Comparison of ENCODE assay signal across 33 cellular contexts in the genomic region with DNA sequence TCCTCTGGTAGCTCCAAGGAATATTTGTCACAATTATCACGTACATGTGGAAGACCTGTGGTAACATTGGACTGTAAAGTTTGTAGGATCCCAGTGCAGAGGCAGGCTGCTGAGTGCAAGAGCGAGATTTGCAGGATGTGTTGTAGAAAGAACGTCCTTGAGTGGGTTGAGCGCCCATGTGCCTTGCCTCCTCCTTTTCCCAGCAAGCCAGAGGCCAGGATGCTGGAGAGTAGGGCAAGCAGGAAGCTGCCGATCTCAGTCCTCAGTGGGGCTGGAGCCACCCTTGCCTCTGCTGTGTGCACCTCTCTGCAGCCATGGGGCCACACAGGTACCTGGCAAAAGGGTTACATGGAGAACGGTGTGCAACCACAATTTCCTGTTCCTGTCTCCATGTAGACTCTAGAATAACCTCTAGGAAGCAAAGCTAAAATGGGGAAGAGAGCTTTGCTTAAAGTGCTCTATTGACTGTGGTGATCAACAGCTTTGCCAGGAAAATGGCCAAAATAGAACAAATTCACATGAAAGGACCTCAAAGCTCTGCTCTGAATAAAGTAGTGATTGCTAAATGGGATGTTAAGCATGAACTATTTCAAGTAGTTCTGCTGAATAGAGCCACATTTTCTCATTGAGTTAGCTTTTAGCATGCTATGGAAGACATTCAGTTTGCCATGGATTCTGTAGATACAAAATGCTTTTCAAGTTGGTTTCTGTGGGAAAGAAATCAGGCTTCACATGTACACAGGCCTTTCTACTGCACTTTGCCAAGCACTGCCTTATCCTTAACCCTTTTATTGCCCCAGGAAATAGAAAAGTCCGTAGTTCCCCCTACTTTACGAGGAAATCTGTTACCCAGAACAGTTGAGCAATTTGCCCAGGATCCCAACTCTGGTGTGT. TPM values are rescaled to one million over a fixed set of nuclear protein-coding genes. Genes with fewer than 3 reads are reported as not detected.
A peak's percentile ranks its signal among the peaks of the same experiment; 100 is the strongest.
DNase-seq lines count a peak whose midpoint lies in the region; ATAC-seq and TF ChIP-seq lines count a peak whose summit lies in the region.
"Had no signal": no experiment of that assay in that cellular context is flagged by ENCODE, and none has a peak within 500 bp of the region (broad histone marks: within the 10 kb centered on the region; RNA-seq: fewer than 3 reads in every experiment).

No MANE protein-coding gene starts in this region.

- no peaks in the 10 kb centered on the region for H3K27me3 Mint-ChIP-seq in stimulated activated naive CD8-positive, alpha-beta T cell treated with anti-CD3 and anti-CD28 coated beads, Interleukin-15, amount 100 ng/mL, for 72 hours
- H3K27me3 Mint-ChIP-seq: activated B cell treated with CpG ODN at 0.5 μM for 24 hours; activated naive CD4-positive, alpha-beta T cell treated with anti-CD3 and anti-CD28 coated beads, Interleukin-2, amount 50 U/mL, for 24 hours; activated T-helper 17 cell treated with anti-CD3 and anti-CD28 coated beads, Interleukin-2, amount 50 U/mL, for 72 hours; CD4-positive, CD25-positive, alpha-beta regulatory T cell; effector memory CD8-positive, alpha-beta T cell; progenitor cell of endocrine pancreas had no signal

- H3K27ac Mint-ChIP-seq in stimulated activated naive CD8-positive, alpha-beta T cell treated with anti-CD3 and anti-CD28 coated beads, Interleukin-15, amount 100 ng/mL, for 72 hours, result no peak overlapping the region
- H3K27ac Mint-ChIP-seq: activated B cell treated with CpG ODN at 0.5 μM for 24 hours; activated naive CD4-positive, alpha-beta T cell treated with anti-CD3 and anti-CD28 coated beads, Interleukin-2, amount 50 U/mL, for 24 hours; activated T-helper 17 cell treated with anti-CD3 and anti-CD28 coated beads, Interleukin-2, amount 50 U/mL, for 72 hours; effector memory CD8-positive, alpha-beta T cell; mesothelial cell of epicardium; nephron; progenitor cell of endocrine pancreas had no signal

- peaks cover 55% of the 10 kb centered on the region for H3K36me3 ChIP-seq in neutrophil
- H3K36me3 ChIP-seq: MG63 had no signal

- no peak overlapping the region for H3K4me3 Mint-ChIP-seq in stimulated activated naive CD8-positive, alpha-beta T cell treated with anti-CD3 and anti-CD28 coated beads, Interleukin-15, amount 100 ng/mL, for 72 hours
- H3K4me3 Mint-ChIP-seq: activated B cell treated with CpG ODN at 0.5 μM for 24 hours; activated naive CD4-positive, alpha-beta T cell treated with anti-CD3 and anti-CD28 coated beads, Interleukin-2, amount 50 U/mL, for 24 hours; activated T-helper 17 cell treated with anti-CD3 and anti-CD28 coated beads, Interleukin-2, amount 50 U/mL, for 72 hours; CD4-positive, CD25-positive, alpha-beta regulatory T cell; effector memory CD8-positive, alpha-beta T cell; mesothelial cell of epicardium; nephron had no signal

- H3K4me3 ChIP-seq in Jurkat, Clone E6-1 (ENCODE audit: low read length), result no peak overlapping the region
- H3K4me3 ChIP-seq in neutrophil (ENCODE audit: low read depth in 1 of 2, low read length in 1 of 2), result no peak overlapping the region
- H3K4me3 ChIP-seq: esophagus muscularis mucosa, hepatocyte, left lung, MG63, testis had no signal

- no peaks in the 10 kb centered on the region for H3K9me3 ChIP-seq in neutrophil
- H3K9me3 ChIP-seq: esophagus muscularis mucosa, left lung, MG63, testis had no signal

- H3K4me1 ChIP-seq in neutrophil (ENCODE audit: control insufficient read depth in 1 of 2, insufficient read depth in 1 of 2, low read depth in 1 of 2, low read length in 1 of 2), result peaks cover 10 to 12% of the 10 kb centered on the region in 2 experiments

- peak overlapping the region; percentile 39 for H3K27ac ChIP-seq in neutrophil
- H3K27ac ChIP-seq: esophagus muscularis mucosa, hepatocyte, left lung, testis had no signal

- no peaks in the 10 kb centered on the region for H3K9me3 Mint-ChIP-seq in stimulated activated naive CD8-positive, alpha-beta T cell treated with anti-CD3 and anti-CD28 coated beads, Interleukin-15, amount 100 ng/mL, for 72 hours
- H3K9me3 Mint-ChIP-seq: activated B cell treated with CpG ODN at 0.5 μM for 24 hours; activated naive CD4-positive, alpha-beta T cell treated with anti-CD3 and anti-CD28 coated beads, Interleukin-2, amount 50 U/mL, for 24 hours; activated T-helper 17 cell treated with anti-CD3 and anti-CD28 coated beads, Interleukin-2, amount 50 U/mL, for 72 hours; effector memory CD8-positive, alpha-beta T cell; nephron had no signal

- peaks cover 9% of the 10 kb centered on the region for H3K4me1 Mint-ChIP-seq in stimulated activated naive CD8-positive, alpha-beta T cell treated with anti-CD3 and anti-CD28 coated beads, Interleukin-15, amount 100 ng/mL, for 72 hours
- H3K4me1 Mint-ChIP-seq: activated B cell treated with CpG ODN at 0.5 μM for 24 hours; activated T-helper 17 cell treated with anti-CD3 and anti-CD28 coated beads, Interleukin-2, amount 50 U/mL, for 72 hours had no signal

- no peak for ATAC-seq in GM21717 (IDR thresholded peaks at IDR 0.05; ENCODE audit: unreplicated experiment)
- no peak for ATAC-seq in stimulated activated naive CD8-positive, alpha-beta T cell treated with anti-CD3 and anti-CD28 coated beads, Interleukin-15, amount 100 ng/mL, for 72 hours
- no peak for ATAC-seq in HG02973 (IDR thresholded peaks at IDR 0.05; ENCODE audit: unreplicated experiment)
- ATAC-seq: activated T-helper 17 cell treated with anti-CD3 and anti-CD28 coated beads, Interleukin-2, amount 50 U/mL, for 72 hours; effector memory CD8-positive, alpha-beta T cell; left lung; PC-3 had no signal

- TF ChIP-seq CTCF in neutrophil (IDR thresholded peaks at IDR 0.05), result no peak

- peak; percentile 50 for DNase-seq in Jurkat, Clone E6-1 (ENCODE audit: low read depth, low spot score)
- DNase-seq in cerebellar cortex (ENCODE audit: low spot score) (peak; percentile 33), superior temporal gyrus (ENCODE audit: extremely low spot score) (peak; percentile 39), NCI-H446 (lab: John Stamatoyannopoulos, UW) (no peak)
- DNase-seq in stimulated activated naive CD8-positive, alpha-beta T cell treated with anti-CD3 and anti-CD28 coated beads, Interleukin-15, amount 100 ng/mL, for 72 hours, result no peak
- DNase-seq: activated B cell treated with CpG ODN at 0.5 μM for 24 hours; activated CD4-positive, alpha-beta T cell treated with anti-CD3 and anti-CD28 coated beads, Interleukin-2, amount 50 U/mL, for 4 hours; activated CD8-positive, alpha-beta memory T cell treated with anti-CD3 and anti-CD28 coated beads, Interleukin-2, amount 50 U/mL, for 48 hours; effector memory CD8-positive, alpha-beta T cell; foreskin melanocyte; IMR-90; MG63; NCI-H1417 treated with DMSO at 0.1 percent for 48 hours; NCI-H2107; NCI-H510A; PC-3; Right ventricle myocardium superior; stimulated activated CD4-positive, alpha-beta T cell treated with anti-CD3 and anti-CD28 coated beads, Interleukin-1b, Interleukin-23, amount 100 ng/mL, for 48 hours; SW 1271; T1000; testis had no signal

- H3K27me3 ChIP-seq in neutrophil, result no peaks in the 10 kb centered on the region
- H3K27me3 ChIP-seq: esophagus muscularis mucosa, hepatocyte, left lung, MG63, testis had no signal

RNA-seq across cellular contexts. Expression of gene ANKRD9, which starts 37.4 kb away (rescaled TPM):
- polyA plus RNA-seq in Jurkat, Clone E6-1 (2012; ENCODE audit: insufficient read depth, insufficient read length), result 9.3 TPM

Comparison
In these comparisons a context has a peak if more than half of its experiments do, and no peak if none do; other contexts are left out.
1. DNase-seq: peak in Jurkat, Clone E6-1 (single experiment), cerebellar cortex (single experiment) and superior temporal gyrus (single experiment); none in stimulated activated naive CD8-positive, alpha-beta T cell treated with anti-CD3 and anti-CD28 coated beads, Interleukin-15, amount 100 ng/mL, for 72 hours (0 of 2) and NCI-H446 (0 of 2).